Comparison of ENCODE assay signal across 19 cellular contexts in the genomic region with DNA sequence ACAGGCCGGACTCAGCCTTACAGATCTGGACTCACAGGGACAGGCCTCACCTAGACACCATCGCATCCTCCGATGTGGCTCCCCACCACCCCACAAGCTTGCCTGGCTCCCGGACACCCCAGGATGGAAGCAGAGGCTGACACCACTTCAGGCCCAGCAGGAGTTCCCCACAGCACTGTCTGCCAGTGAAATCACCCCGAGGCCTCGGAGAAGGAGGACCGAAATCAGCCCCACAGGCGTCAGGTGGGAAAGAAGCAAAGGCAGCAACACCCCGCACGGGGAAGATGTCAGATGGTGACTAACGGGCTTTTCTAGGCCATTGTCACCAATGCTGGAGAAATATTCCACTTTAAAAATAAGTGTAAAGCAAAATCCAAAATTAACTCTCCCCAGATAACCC. TPM values are rescaled to one million over a fixed set of nuclear protein-coding genes. Genes with fewer than 3 reads are reported as not detected.
DNase-seq lines count a peak whose midpoint lies in the region; ATAC-seq and TF ChIP-seq lines count a peak whose summit lies in the region.
"Had no signal": no experiment of that assay in that cellular context is flagged by ENCODE, and none has a peak within 500 bp of the region (broad histone marks: within the 10 kb centered on the region; RNA-seq: fewer than 3 reads in every experiment).

No MANE protein-coding gene starts in this region.

- TF ChIP-seq POLR2A in stomach (IDR thresholded peaks at IDR 0.05) = no peak
- TF ChIP-seq POLR2A in uterus (IDR thresholded peaks at IDR 0.05) = no peak

- H3K27ac ChIP-seq in left ventricle myocardium inferior (replicated peaks) = peak overlapping the region; percentile 89
- peak overlapping the region in 46 of 59 donors; percentile 2 to 98 (median 71) for H3K27ac ChIP-seq in dorsolateral prefrontal cortex
- H3K27ac ChIP-seq in stomach = peak overlapping the region in 3 of 5 donors; percentile 22 to 82 (median 79)
- H3K27ac ChIP-seq in tibial artery = peak overlapping the region; percentile 90 to 96
- H3K27ac ChIP-seq in uterus = no peak overlapping the region
- H3K27ac ChIP-seq: BLaER1, HL-60 had no signal

- H3K4me1 ChIP-seq in left ventricle myocardium inferior (peaks cover 100% of the 10 kb centered on the region), stomach (peaks cover 0 to 63% (median 31%) of the 10 kb centered on the region in 4 donors), tibial artery (peaks cover 0 to 100% (median 58%) of the 10 kb centered on the region in 4 donors), uterus (peaks cover 0 to 3% of the 10 kb centered on the region in 2 donors)
- H3K4me1 ChIP-seq: Caco-2 had no signal

- DNase-seq in left ventricle myocardium inferior (no peak), Right ventricle myocardium inferior (ENCODE audit: missing footprints) (no peak), dorsolateral prefrontal cortex (peak in 1 of 10 donors; percentile 52), stomach (no peak), tibial artery (no peak), uterus (no peak), cerebellar cortex (ENCODE audit: low spot score) (no peak), NCI-H187 treated with DMSO at 0.1 percent for 48 hours (lab: John Stamatoyannopoulos, UW) (no peak)
- DNase-seq: 8988T; AML-193; Caco-2; CD8-positive, alpha-beta memory T cell; DND-41; GDM1; GOT3; HCEC 1CT; HFFc6 had no signal

- intact Hi-C loops in left ventricle myocardium inferior (cut with micrococcal nuclease) (no loop called here), Right ventricle myocardium inferior (cut with DNase I) (no loop called here), dorsolateral prefrontal cortex (cut with DNase I) (no loop called here), stomach (cut with DNase I; ENCODE audit: low total_unique reads) (no loop called here), tibial artery (cut with DNase I; ENCODE audit: low total_unique reads) (no loop called here), uterus (cut with DNase I; ENCODE audit: low total_unique reads) (no loop called here)

- TF ChIP-seq EP300 in stomach (IDR thresholded peaks at IDR 0.05) = no peak

- ATAC-seq in Right ventricle myocardium inferior = no peak

- H3K4me3 ChIP-seq in left ventricle myocardium inferior = no peak overlapping the region
- no peak overlapping the region for H3K4me3 ChIP-seq in dorsolateral prefrontal cortex
- H3K4me3 ChIP-seq in stomach = no peak overlapping the region
- no peak overlapping the region for H3K4me3 ChIP-seq in tibial artery
- no peak overlapping the region for H3K4me3 ChIP-seq in uterus
- H3K4me3 ChIP-seq: BLaER1 had no signal

- no peaks in the 10 kb centered on the region for H3K9me3 ChIP-seq in left ventricle myocardium inferior (replicated peaks)
- H3K9me3 ChIP-seq in stomach = no peaks in the 10 kb centered on the region
- H3K9me3 ChIP-seq in tibial artery = no peaks in the 10 kb centered on the region
- no peaks in the 10 kb centered on the region for H3K9me3 ChIP-seq in uterus
- H3K9me3 ChIP-seq: BLaER1, Caco-2 had no signal

- no peaks in the 10 kb centered on the region for H3K36me3 ChIP-seq in left ventricle myocardium inferior
- H3K36me3 ChIP-seq in stomach = no peaks in the 10 kb centered on the region
- no peaks in the 10 kb centered on the region for H3K36me3 ChIP-seq in tibial artery
- no peaks in the 10 kb centered on the region for H3K36me3 ChIP-seq in uterus
- H3K36me3 ChIP-seq: BLaER1 had no signal

- TF ChIP-seq CTCF in left ventricle myocardium inferior (IDR thresholded peaks at IDR 0.05; ENCODE audit: borderline replicate concordance) (no peak), dorsolateral prefrontal cortex (IDR thresholded peaks at IDR 0.05 in 54 of 56, conservative IDR thresholded peaks at IDR 0.05 in 2 of 56; ENCODE audit: low read depth in 1 of 56, partially characterized antibody in 56 of 56) (no peak), stomach (IDR thresholded peaks at IDR 0.05) (no peak), tibial artery (IDR thresholded peaks at IDR 0.05) (no peak), uterus (IDR thresholded peaks at IDR 0.05) (no peak)

- H3K27me3 ChIP-seq in left ventricle myocardium inferior (ENCODE audit: low read depth) = no peaks in the 10 kb centered on the region
- no peaks in the 10 kb centered on the region for H3K27me3 ChIP-seq in dorsolateral prefrontal cortex
- peaks cover 0 to 6% (median 0%) of the 10 kb centered on the region in 3 donors for H3K27me3 ChIP-seq in stomach
- H3K27me3 ChIP-seq in tibial artery = no peaks in the 10 kb centered on the region
- no peaks in the 10 kb centered on the region for H3K27me3 ChIP-seq in uterus
- H3K27me3 ChIP-seq: BLaER1 had no signal

- WGBS in stomach, 5 donors = 82 to 92% (median 90%) methylated on average over 9 to 11 of the region's 11 CpGs

RNA-seq across cellular contexts. Expression of gene ADCY5, which starts 18.6 kb away (rescaled TPM):
- total RNA-seq in left ventricle myocardium inferior = 249 TPM
- total RNA-seq in Right ventricle myocardium inferior = 232 TPM
- total RNA-seq in dorsolateral prefrontal cortex = 10 to 100 TPM; 54.5 to 98.2 (median 76.9) TPM
- total RNA-seq in stomach = 10 to 100 TPM in 4 of 5 donors, 1 to 10 TPM in 1; 6.1 to 79.9 (median 28.3) TPM
- 10 to 100 TPM in 1 of 3 donors, 1 to 10 TPM in 2; 1.8 to 13.1 (median 2.7) TPM for polyA plus RNA-seq in stomach
- 10 to 100 TPM; 21.1 to 43.5 (median 34.7) TPM for total RNA-seq in uterus

Comparison
In these comparisons a context has a peak if more than half of its experiments do, and no peak if none do; other contexts are left out.
1. H3K27ac ChIP-seq: peak in left ventricle myocardium inferior (single experiment), dorsolateral prefrontal cortex (46 of 59), stomach (3 of 5) and tibial artery (2 of 2); none in uterus (0 of 2).